Comparison of ENCODE assay signal across 11 cellular contexts in the genomic region with DNA sequence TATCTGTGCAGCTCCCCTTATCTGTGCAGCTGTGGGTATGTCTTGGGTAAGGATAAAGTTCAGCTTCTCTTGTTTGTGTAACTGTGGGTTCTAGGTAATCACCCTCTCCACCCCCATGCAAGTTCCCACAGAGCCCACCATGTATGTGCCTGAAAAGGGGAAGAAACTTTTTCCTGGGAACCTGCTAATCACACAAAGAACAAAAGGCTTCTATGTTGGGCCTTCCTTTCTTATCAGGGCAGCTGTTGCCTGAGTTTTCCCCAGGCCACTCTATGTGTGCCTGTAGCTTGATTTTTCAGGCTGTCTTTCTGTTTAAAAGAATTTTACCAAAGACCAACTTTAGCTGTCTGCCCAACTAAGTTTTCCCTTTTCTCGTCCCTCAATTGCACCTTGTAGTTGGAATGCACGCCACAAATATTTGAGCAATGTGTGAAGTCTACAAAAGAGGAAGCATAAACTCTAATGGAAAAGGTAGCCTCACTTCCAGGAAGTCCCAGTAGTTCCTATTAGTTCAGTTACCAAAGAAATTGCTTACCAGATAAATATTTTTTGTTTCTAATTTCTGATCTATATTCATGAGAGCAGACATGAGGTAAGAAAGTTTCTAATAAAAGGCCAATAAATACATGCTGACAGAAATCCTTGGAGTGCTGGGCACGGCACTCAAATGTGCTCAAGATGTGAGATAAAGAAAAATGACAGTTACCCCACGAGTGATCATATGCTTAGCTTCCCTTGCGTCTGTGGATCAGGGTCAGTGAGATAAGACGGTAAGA. TPM values are rescaled to one million over a fixed set of nuclear protein-coding genes. Genes with fewer than 3 reads are reported as not detected.
DNase-seq lines count a peak whose midpoint lies in the region; ATAC-seq lines count a peak whose summit lies in the region.
"Had no signal": no experiment of that assay in that cellular context is flagged by ENCODE, and none has a peak within 500 bp of the region (broad histone marks: within the 10 kb centered on the region; RNA-seq: fewer than 3 reads in every experiment).

No MANE protein-coding gene starts in this region.

- H3K9ac ChIP-seq in BLaER1 = no peak overlapping the region

- no peaks in the 10 kb centered on the region for H3K9me3 Mint-ChIP-seq in activated naive CD8-positive, alpha-beta T cell (ENCODE audit: low read depth)

- no peak overlapping the region for H3K27ac ChIP-seq in BLaER1
- H3K27ac ChIP-seq in mesodermal cell (ENCODE audit: low read depth, low read length, severe bottlenecking) = peak overlapping the region; percentile 89

- peaks cover 2% of the 10 kb centered on the region for H3K36me3 Mint-ChIP-seq in activated naive CD8-positive, alpha-beta T cell

- H3K4me1 Mint-ChIP-seq in activated naive CD8-positive, alpha-beta T cell (ENCODE audit: low read depth) = peaks cover 50% of the 10 kb centered on the region

- no peaks in the 10 kb centered on the region for H3K27me3 Mint-ChIP-seq in activated naive CD8-positive, alpha-beta T cell

- H3K4me1 ChIP-seq in BLaER1 (peaks cover 29% of the 10 kb centered on the region), mesodermal cell (ENCODE audit: control insufficient read depth, insufficient read depth, low read length, poor library complexity, severe bottlenecking) (peaks cover 15% of the 10 kb centered on the region)

- H3K36me3 ChIP-seq in BLaER1 (no peaks in the 10 kb centered on the region), mesodermal cell (ENCODE audit: control insufficient read depth, insufficient read depth, low read length) (no peaks in the 10 kb centered on the region)

- no peak for DNase-seq in NCI-H1930 (lab: John Stamatoyannopoulos, UW)
- DNase-seq in effector CD8-positive, alpha-beta T cell (lab: John Stamatoyannopoulos, UW) = no peak
- no peak for DNase-seq in NCI-H187 treated with DMSO at 0.1 percent for 48 hours (lab: John Stamatoyannopoulos, UW)
- DNase-seq: activated CD8-positive, alpha-beta memory T cell treated with anti-CD3 and anti-CD28 coated beads for 24 hours; DMS153 had no signal

- peak overlapping the region; percentile 8; the same call in 1 of the 2 replicates for H3K4me2 ChIP-seq in BLaER1

- WGBS in mesodermal cell (ENCODE audit: insufficient coverage in 2 of 2), 2 experiments = 76 to 88% methylated on average over 4 to 6 of the region's 6 CpGs

- H3K27me3 ChIP-seq in BLaER1 = peaks cover 7% of the 10 kb centered on the region; the same call in 1 of the 2 replicates

- H3K4me3 ChIP-seq in BLaER1 (no peak overlapping the region), mesodermal cell (ENCODE audit: extremely low read depth, insufficient read depth, low read length, poor library complexity, severe bottlenecking) (no peak overlapping the region)

- no peaks in the 10 kb centered on the region for H4K20me1 ChIP-seq in BLaER1

- peak overlapping the region; percentile 98 for H3K27ac Mint-ChIP-seq in activated naive CD8-positive, alpha-beta T cell

- no peak overlapping the region for H3K4me3 Mint-ChIP-seq in activated naive CD8-positive, alpha-beta T cell

- peak; percentile 2 for ATAC-seq in HG02938 (IDR thresholded peaks at IDR 0.05; ENCODE audit: unreplicated experiment)
- ATAC-seq in HG03378 (IDR thresholded peaks at IDR 0.05; ENCODE audit: unreplicated experiment) = no peak

- H3K9me3 ChIP-seq in BLaER1 (peaks cover 14% of the 10 kb centered on the region), mesodermal cell (ENCODE audit: control insufficient read depth, low read length) (no peaks in the 10 kb centered on the region)

RNA-seq across cellular contexts. Expression of a gene that starts 2.7 kb away (rescaled TPM):
- polyA plus RNA-seq in mesodermal cell (2013, experiment 1 of 2) = 44.5 TPM
- polyA plus RNA-seq in mesodermal cell (2013, experiment 2 of 2) = 40.0 TPM

RNA-seq across cellular contexts. Expression of a gene that starts 9.2 kb away (rescaled TPM):
- 0.07 TPM for polyA plus RNA-seq in mesodermal cell (2013, experiment 1 of 2)
- polyA plus RNA-seq in mesodermal cell (2013, experiment 2 of 2) = not detected
- polyA plus RNA-seq: keratinocyte had no signal
